Comparison of ENCODE assay signal across 1 cellular context in genomic region chr2:47905454-47906260, GRCh38.
TF ChIP-seq lines count a peak whose summit lies in the region.

No MANE protein-coding gene starts in this region.

TF ChIP-seq in HepG2, 621 proteins besides CTCF, POLR2A, EP300 and RAD21 (continued from another document and continues in another):
- TF ChIP-seq ZXDC (CRISPR knock-in tag; IDR thresholded peaks at IDR 0.05) (peak; percentile 36; the same call in 1 of the 2 replicates), SKI (IDR thresholded peaks at IDR 0.05; ENCODE audit: partially characterized antibody) (peak; percentile 25), THAP9 (CRISPR knock-in tag; IDR thresholded peaks at IDR 0.05; ENCODE audit: borderline replicate concordance) (no peak), ZNF501 (CRISPR knock-in tag; IDR thresholded peaks at IDR 0.05) (no peak), ZNF576 (CRISPR knock-in tag; IDR thresholded peaks at IDR 0.05) (no peak), HDAC1 (CRISPR knock-in tag; IDR thresholded peaks at IDR 0.05) (no peak), FOXC1 (CRISPR knock-in tag; IDR thresholded peaks at IDR 0.05; ENCODE audit: borderline replicate concordance) (peak; percentile 65; the same call in 1 of the 2 replicates), ZBTB20 (CRISPR knock-in tag; IDR thresholded peaks at IDR 0.05; ENCODE audit: borderline replicate concordance, low read depth) (0 out of 2 replicates have a peak, but pooled peaks have one; percentile 40), SRSF4 (IDR thresholded peaks at IDR 0.05; ENCODE audit: low read depth, low read length, poor library complexity, severe bottlenecking) (no peak), ARNT2 (CRISPR knock-in tag; IDR thresholded peaks at IDR 0.05; ENCODE audit: low read depth) (0 out of 2 replicates have a peak, but pooled peaks have one; percentile 40), PHF20 (CRISPR knock-in tag; IDR thresholded peaks at IDR 0.05) (peak; percentile 48; the same call in 1 of the 2 replicates), CCAR2 (optimal IDR thresholded peaks at IDR 0.05; ENCODE audit: low read depth, low read length) (no peak), ZNF549 (CRISPR knock-in tag; IDR thresholded peaks at IDR 0.05) (no peak), MAX (IDR thresholded peaks at IDR 0.05) (0 out of 2 replicates have a peak, but pooled peaks have one; percentile 4), ZNF788 (CRISPR knock-in tag; IDR thresholded peaks at IDR 0.05; ENCODE audit: borderline replicate concordance) (peak; percentile 46; the same call in 1 of the 2 replicates), ARID3A (IDR thresholded peaks at IDR 0.05; ENCODE audit: low read depth, low read length) (no peak), GABPB1 (CRISPR knock-in tag; IDR thresholded peaks at IDR 0.05) (peak; percentile 69; the same call in 1 of the 2 replicates), SUZ12 (IDR thresholded peaks at IDR 0.05; ENCODE audit: low read depth, low read length) (no peak), NR2C2 (CRISPR knock-in tag; IDR thresholded peaks at IDR 0.05; ENCODE audit: borderline replicate concordance) (no peak), ARID4A (CRISPR knock-in tag; IDR thresholded peaks at IDR 0.05; ENCODE audit: borderline replicate concordance) (peak; percentile 48), HMG20A (CRISPR knock-in tag; IDR thresholded peaks at IDR 0.05; ENCODE audit: borderline replicate concordance) (no peak), CHCHD3 (CRISPR knock-in tag; IDR thresholded peaks at IDR 0.05) (no peak), EED (CRISPR knock-in tag; IDR thresholded peaks at IDR 0.05) (0 out of 2 replicates have a peak, but pooled peaks have one; percentile 16), YEATS4 (CRISPR knock-in tag; IDR thresholded peaks at IDR 0.05; ENCODE audit: borderline replicate concordance) (peak; percentile 46; the same call in 1 of the 2 replicates), ZBTB40 (IDR thresholded peaks at IDR 0.05) (no peak), ZBTB40 (CRISPR knock-in tag; IDR thresholded peaks at IDR 0.05) (0 out of 2 replicates have a peak, but pooled peaks have one; percentile 55), TFDP1 (CRISPR knock-in tag; IDR thresholded peaks at IDR 0.05; ENCODE audit: borderline replicate concordance) (peak; percentile 14; the same call in 1 of the 2 replicates), ZSCAN25 (CRISPR knock-in tag; IDR thresholded peaks at IDR 0.05) (peak; percentile 85), ZNF547 (CRISPR knock-in tag; IDR thresholded peaks at IDR 0.05) (0 out of 2 replicates have a peak, but pooled peaks have one; percentile 23)
